ENCODE assay signal across 27 cellular contexts in the genomic region with DNA sequence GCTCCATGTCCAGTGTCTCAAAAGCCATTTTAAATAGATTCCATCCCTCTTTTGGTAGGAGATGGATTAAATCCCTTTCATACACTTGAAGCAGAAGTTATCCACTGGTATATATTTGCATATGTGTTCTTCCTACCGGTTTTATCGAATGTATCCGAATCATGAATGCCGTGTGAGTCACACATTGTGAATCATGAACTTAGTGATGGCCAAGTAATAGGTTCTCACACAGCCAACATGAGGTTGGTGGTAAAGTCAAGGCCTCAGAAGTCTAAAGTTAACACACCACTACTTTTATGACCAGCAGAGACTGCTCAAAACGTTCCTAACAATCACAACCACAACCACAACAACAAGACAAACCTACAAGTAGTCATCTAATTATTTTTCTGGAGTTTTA.
DNase-seq lines count a peak whose midpoint lies in the region; ATAC-seq and TF ChIP-seq lines count a peak whose summit lies in the region.
"Had no signal": no experiment of that assay in that cellular context is flagged by ENCODE, and none has a peak within 500 bp of the region (broad histone marks: within the 10 kb centered on the region; RNA-seq: fewer than 3 reads in every experiment).

No MANE protein-coding gene starts in this region.

- H3K9me3 Mint-ChIP-seq in activated T-helper 17 cell treated with anti-CD3 and anti-CD28 coated beads, Interleukin-2, amount 50 U/mL, for 72 hours, result peaks cover 4% of the 10 kb centered on the region
- H3K9me3 Mint-ChIP-seq: CD4-positive, alpha-beta T cell; central memory CD8-positive, alpha-beta T cell had no signal

- H3K9ac ChIP-seq in SK-N-SH, result no peak overlapping the region

- H4K20me1 ChIP-seq in SK-N-SH (ENCODE audit: insufficient read depth), result no peaks in the 10 kb centered on the region

- H3K9me3 ChIP-seq in SK-N-SH (no peaks in the 10 kb centered on the region), stomach (peaks cover 0 to 7% (median 0%) of the 10 kb centered on the region in 4 donors)
- H3K9me3 ChIP-seq: mucosa of descending colon, thyroid gland had no signal

- H3K4me3 ChIP-seq in SK-N-SH (ENCODE audit: low read depth in 2 of 2, low read length in 1 of 2) (no peak overlapping the region), fibroblast of the aortic adventitia (ENCODE audit: low read depth, low read length) (no peak overlapping the region), stomach (no peak overlapping the region)
- H3K4me3 ChIP-seq: GM12878, heart right ventricle, mucosa of descending colon, sigmoid colon, thyroid gland had no signal

- H3K36me3 Mint-ChIP-seq in activated T-helper 17 cell treated with anti-CD3 and anti-CD28 coated beads, Interleukin-2, amount 50 U/mL, for 72 hours (ENCODE audit: low read depth), result peaks cover 5% of the 10 kb centered on the region
- H3K36me3 Mint-ChIP-seq: activated naive CD4-positive, alpha-beta T cell treated with anti-CD3 and anti-CD28 coated beads, Interleukin-2, amount 10 ng/mL, durations not matched to agents 7 days and 5 days had no signal

- TF ChIP-seq POLR2A in stomach (IDR thresholded peaks at IDR 0.05), result no peak

- H3F3A ChIP-seq in SK-N-SH (replicated peaks; ENCODE audit: insufficient read depth), result no peaks in the 10 kb centered on the region

- no peaks in the 10 kb centered on the region for H3K9me2 ChIP-seq in SK-N-SH

- H2AFZ ChIP-seq in SK-N-SH (ENCODE audit: low read depth), result no peak overlapping the region

- H3K4me3 Mint-ChIP-seq in activated T-helper 17 cell treated with anti-CD3 and anti-CD28 coated beads, Interleukin-2, amount 50 U/mL, for 72 hours, result peak overlapping the region; percentile 39
- H3K4me3 Mint-ChIP-seq: activated naive CD4-positive, alpha-beta T cell treated with anti-CD3 and anti-CD28 coated beads, Interleukin-2, amount 10 ng/mL, durations not matched to agents 7 days and 5 days; CD4-positive, alpha-beta T cell; central memory CD8-positive, alpha-beta T cell; endodermal cell had no signal

- no peaks in the 10 kb centered on the region for H3K27me3 ChIP-seq in SK-N-SH (ENCODE audit: insufficient read depth)
- H3K27me3 ChIP-seq in stomach, result no peaks in the 10 kb centered on the region
- H3K27me3 ChIP-seq: heart right ventricle, sigmoid colon, thyroid gland had no signal

- POLR2A ChIA-PET in SK-N-SH (lab: Yijun Ruan, JAX), result no interaction called here

- H3K27me3 Mint-ChIP-seq in activated T-helper 17 cell treated with anti-CD3 and anti-CD28 coated beads, Interleukin-2, amount 50 U/mL, for 72 hours, result no peaks in the 10 kb centered on the region
- H3K27me3 Mint-ChIP-seq: activated naive CD4-positive, alpha-beta T cell treated with anti-CD3 and anti-CD28 coated beads, Interleukin-2, amount 10 ng/mL, durations not matched to agents 7 days and 5 days; CD4-positive, alpha-beta T cell; central memory CD8-positive, alpha-beta T cell had no signal

- H3K36me3 ChIP-seq in SK-N-SH (replicated peaks in 1 of 2; ENCODE audit: control insufficient read depth in 1 of 2, insufficient read depth in 2 of 2, low read length in 1 of 2) (no peaks in the 10 kb centered on the region), stomach (no peaks in the 10 kb centered on the region)
- H3K36me3 ChIP-seq: heart right ventricle, sigmoid colon, thyroid gland had no signal

- peaks cover 11% of the 10 kb centered on the region for H3K4me1 Mint-ChIP-seq in activated T-helper 17 cell treated with anti-CD3 and anti-CD28 coated beads, Interleukin-2, amount 50 U/mL, for 72 hours
- H3K4me1 Mint-ChIP-seq: endodermal cell had no signal

- ATAC-seq in SK-N-SH treated with all-trans-retinoic acid at 6 μM for 48 hours (no peak), HG02885 (IDR thresholded peaks at IDR 0.05; ENCODE audit: poor library complexity, unreplicated experiment) (no peak)
- peak; percentile 78 for ATAC-seq in activated T-helper 17 cell treated with anti-CD3 and anti-CD28 coated beads, Interleukin-2, amount 50 U/mL, for 72 hours (replicated peaks)
- ATAC-seq: GM12878, heart right ventricle, left colon, mucosa of descending colon, Right ventricle myocardium inferior had no signal

- H3K4me2 ChIP-seq in SK-N-SH, result no peak overlapping the region

- CTCF ChIA-PET in SK-N-SH (lab: Yijun Ruan, JAX), result interaction anchor here (0.6 to 1.4 kb wide), 2 partner anchors 9 to 13 kb away, joined by 3 to 5 read pairs; no protein-coding TSS in a partner anchor

- TF ChIP-seq CTCF in SK-N-SH (IDR thresholded peaks at IDR 0.05), result no peak
- TF ChIP-seq CTCF in fibroblast of the aortic adventitia (IDR thresholded peaks at IDR 0.05; ENCODE audit: insufficient read depth, low read length), result no peak
- TF ChIP-seq CTCF in stomach (IDR thresholded peaks at IDR 0.05), result no peak

- intact Hi-C loops in stomach (cut with DNase I; ENCODE audit: low total_unique reads), result no loop called here

- H3K4me1 ChIP-seq in SK-N-SH (ENCODE audit: control insufficient read depth in 1 of 2, insufficient read depth in 2 of 2, low read depth in 1 of 2, low read length in 1 of 2), result peaks cover 0 to 2% of the 10 kb centered on the region in 2 experiments; a peak in 1 of 4 replicates
- peaks cover 4 to 23% (median 13%) of the 10 kb centered on the region in 4 donors for H3K4me1 ChIP-seq in stomach
- H3K4me1 ChIP-seq: heart right ventricle, sigmoid colon, thyroid gland had no signal

- no peaks in the 10 kb centered on the region for H3K79me2 ChIP-seq in SK-N-SH (ENCODE audit: insufficient read depth)

- no peak for TF ChIP-seq EP300 in SK-N-SH (IDR thresholded peaks at IDR 0.05; ENCODE audit: borderline replicate concordance in 1 of 2, low read depth in 1 of 2, low read length in 1 of 2)
- TF ChIP-seq EP300 in stomach (IDR thresholded peaks at IDR 0.05), result no peak

- DNase-seq in SK-N-SH, result no peak
- DNase-seq in fibroblast of the aortic adventitia (ENCODE audit: low read depth), result peak; percentile 88
- DNase-seq in stomach, result no peak
- DNase-seq in SIG-M5 treated with dmso at 0.1 percent for 504 hours (lab: John Stamatoyannopoulos, UW; ENCODE audit: unreplicated experiment), result no peak
- DNase-seq in NCI-H2171 (lab: John Stamatoyannopoulos, UW), result no peak
- DNase-seq: activated CD4-positive, alpha-beta T cell treated with anti-CD3 and anti-CD28 coated beads for 48 hours; activated naive CD4-positive, alpha-beta T cell treated with anti-CD3 and anti-CD28 coated beads, Interleukin-2, amount 10 ng/mL, durations not matched to agents 7 days and 5 days; activated T-cell treated with anti-CD3 and anti-CD28 coated beads for 4 hours; CD4-positive, alpha-beta T cell; DND-41; endodermal cell; heart right ventricle; left colon; mucosa of descending colon; NCI-H1092 treated with DMSO at 0.1 percent for 48 hours; NK-92 treated with Interleukin-12 subunit alpha and Interleukin-12 subunit beta, amount 100 ng/mL, for 24 hours; sigmoid colon; stimulated activated CD4-positive, alpha-beta T cell treated with anti-CD3 and anti-CD28 coated beads, Interleukin-4, amount 100 ng/mL, for 1 hour; T-helper 9 cell; thyroid gland had no signal

- TF ChIP-seq RAD21 in SK-N-SH (IDR thresholded peaks at IDR 0.05; ENCODE audit: low read length), result no peak

- 21% methylated on average over 5 of the region's 5 CpGs for WGBS in SK-N-SH (ENCODE audit: low lambda C conversion rate)
- 35 to 73% (median 37%) methylated on average over 5 of the region's 5 CpGs for WGBS in stomach, 5 donors

- H3K27ac Mint-ChIP-seq in activated T-helper 17 cell treated with anti-CD3 and anti-CD28 coated beads, Interleukin-2, amount 50 U/mL, for 72 hours, result peak overlapping the region; percentile 76
- H3K27ac Mint-ChIP-seq: activated naive CD4-positive, alpha-beta T cell treated with anti-CD3 and anti-CD28 coated beads, Interleukin-2, amount 10 ng/mL, durations not matched to agents 7 days and 5 days; CD4-positive, alpha-beta T cell; endodermal cell had no signal

- H3K27ac ChIP-seq in SK-N-SH (ENCODE audit: low read depth in 2 of 2, low read length in 1 of 2), result no peak overlapping the region
- peak overlapping the region; percentile 20 to 83 (median 50) for H3K27ac ChIP-seq in stomach
- H3K27ac ChIP-seq: 22Rv1, heart right ventricle, sigmoid colon, thyroid gland had no signal

TF ChIP-seq in SK-N-SH, 30 proteins besides CTCF, POLR2A, EP300 and RAD21:
- TF ChIP-seq FOSL2 (IDR thresholded peaks at IDR 0.05; ENCODE audit: borderline replicate concordance, low read depth) (peak; percentile 6; the same call in 1 of the 2 replicates), USF2 (IDR thresholded peaks at IDR 0.05; ENCODE audit: borderline replicate concordance, low read depth, low read length) (no peak)
TF ChIP-seq in SK-N-SH: peak in this region for 1.

TF ChIP-seq in SK-N-SH treated with all-trans-retinoic acid at 6 μM for 48 hours, 23 proteins besides CTCF, POLR2A, EP300 and RAD21:
- no peak for TF ChIP-seq RARB (CRISPR knock-in tag; IDR thresholded peaks at IDR 0.05)
- TF ChIP-seq ZFP30 (CRISPR knock-in tag; IDR thresholded peaks at IDR 0.05), result no peak
- no peak for TF ChIP-seq OSR1 (CRISPR knock-in tag; IDR thresholded peaks at IDR 0.05)
- TF ChIP-seq ARNTL (CRISPR knock-in tag; IDR thresholded peaks at IDR 0.05; ENCODE audit: borderline replicate concordance, low read depth), result no peak
- TF ChIP-seq ESRRG (CRISPR knock-in tag; IDR thresholded peaks at IDR 0.05), result no peak
- TF ChIP-seq, protein P1, sequence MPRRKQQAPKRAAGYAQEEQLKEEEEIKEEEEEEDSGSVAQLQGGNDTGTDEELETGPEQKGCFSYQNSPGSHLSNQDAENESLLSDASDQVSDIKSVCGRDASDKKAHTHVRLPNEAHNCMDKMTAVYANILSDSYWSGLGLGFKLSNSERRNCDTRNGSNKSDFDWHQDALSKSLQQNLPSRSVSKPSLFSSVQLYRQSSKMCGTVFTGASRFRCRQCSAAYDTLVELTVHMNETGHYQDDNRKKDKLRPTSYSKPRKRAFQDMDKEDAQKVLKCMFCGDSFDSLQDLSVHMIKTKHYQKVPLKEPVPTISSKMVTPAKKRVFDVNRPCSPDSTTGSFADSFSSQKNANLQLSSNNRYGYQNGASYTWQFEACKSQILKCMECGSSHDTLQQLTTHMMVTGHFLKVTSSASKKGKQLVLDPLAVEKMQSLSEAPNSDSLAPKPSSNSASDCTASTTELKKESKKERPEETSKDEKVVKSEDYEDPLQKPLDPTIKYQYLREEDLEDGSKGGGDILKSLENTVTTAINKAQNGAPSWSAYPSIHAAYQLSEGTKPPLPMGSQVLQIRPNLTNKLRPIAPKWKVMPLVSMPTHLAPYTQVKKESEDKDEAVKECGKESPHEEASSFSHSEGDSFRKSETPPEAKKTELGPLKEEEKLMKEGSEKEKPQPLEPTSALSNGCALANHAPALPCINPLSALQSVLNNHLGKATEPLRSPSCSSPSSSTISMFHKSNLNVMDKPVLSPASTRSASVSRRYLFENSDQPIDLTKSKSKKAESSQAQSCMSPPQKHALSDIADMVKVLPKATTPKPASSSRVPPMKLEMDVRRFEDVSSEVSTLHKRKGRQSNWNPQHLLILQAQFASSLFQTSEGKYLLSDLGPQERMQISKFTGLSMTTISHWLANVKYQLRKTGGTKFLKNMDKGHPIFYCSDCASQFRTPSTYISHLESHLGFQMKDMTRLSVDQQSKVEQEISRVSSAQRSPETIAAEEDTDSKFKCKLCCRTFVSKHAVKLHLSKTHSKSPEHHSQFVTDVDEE (CRISPR knock-in tag; IDR thresholded peaks at IDR 0.05), result no peak
- no peak for TF ChIP-seq SNAI2 (CRISPR knock-in tag; IDR thresholded peaks at IDR 0.05)

Comparison
In these comparisons a context has a peak if more than half of its experiments do, and no peak if none do; other contexts are left out.
1. H3K27ac ChIP-seq: peak in stomach (5 of 5); none in SK-N-SH (0 of 2).